Comparison of ENCODE assay signal across 2 cellular contexts in the genomic region with DNA sequence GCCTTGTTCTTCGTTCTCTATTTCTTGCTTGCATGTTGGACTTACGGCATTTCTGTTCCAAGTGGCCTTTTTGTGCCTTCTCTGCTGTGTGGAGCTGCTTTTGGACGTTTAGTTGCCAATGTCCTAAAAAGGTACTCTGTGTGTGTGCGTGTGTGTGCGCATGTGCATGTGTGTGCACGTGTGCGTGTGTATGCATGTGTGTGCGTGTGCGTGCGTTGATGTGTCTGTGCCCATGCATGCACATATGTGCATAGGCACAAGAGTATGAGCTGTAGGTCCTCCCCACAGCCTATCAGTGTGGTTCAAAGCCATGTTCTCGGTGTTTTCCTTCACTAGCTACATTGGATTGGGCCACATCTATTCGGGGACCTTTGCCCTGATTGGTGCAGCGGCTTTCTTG.
TF ChIP-seq lines count a peak whose summit lies in the region.

No MANE protein-coding gene starts in this region.

TF ChIP-seq in HepG2, 621 proteins besides CTCF, POLR2A, EP300 and RAD21:
- TF ChIP-seq NFE2 (CRISPR knock-in tag; IDR thresholded peaks at IDR 0.05) = no peak
- TF ChIP-seq TARDBP (CRISPR knock-in tag; IDR thresholded peaks at IDR 0.05) = peak; percentile 47; the same call in 1 of the 2 replicates

TF ChIP-seq in H1, 55 proteins besides CTCF, POLR2A, EP300 and RAD21:
- no peak for TF ChIP-seq TAF7 (optimal IDR thresholded peaks at IDR 0.05; ENCODE audit: borderline replicate concordance, low read depth, low read length)
- no peak for TF ChIP-seq NANOG (IDR thresholded peaks at IDR 0.05; ENCODE audit: insufficient read depth, low read depth, low read length, poor library complexity, severe bottlenecking)
- no peak for TF ChIP-seq TBP (IDR thresholded peaks at IDR 0.05; ENCODE audit: low read depth, low read length)
- TF ChIP-seq, protein P1, sequence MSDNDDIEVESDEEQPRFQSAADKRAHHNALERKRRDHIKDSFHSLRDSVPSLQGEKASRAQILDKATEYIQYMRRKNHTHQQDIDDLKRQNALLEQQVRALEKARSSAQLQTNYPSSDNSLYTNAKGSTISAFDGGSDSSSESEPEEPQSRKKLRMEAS (IDR thresholded peaks at IDR 0.05) = no peak
- TF ChIP-seq HDAC2 (IDR thresholded peaks at IDR 0.05; ENCODE audit: borderline replicate concordance in 1 of 2, low read depth in 2 of 2, low read length in 2 of 2) = no peak
- TF ChIP-seq PHF8 (conservative IDR thresholded peaks at IDR 0.05; ENCODE audit: low read depth, low read length) = no peak
- TF ChIP-seq CBX5 (IDR thresholded peaks at IDR 0.05; ENCODE audit: low read depth, low read length) = no peak
- no peak for TF ChIP-seq EGR1 (IDR thresholded peaks at IDR 0.05; ENCODE audit: borderline replicate concordance, low read depth, low read length)
- TF ChIP-seq CHD2 (IDR thresholded peaks at IDR 0.05; ENCODE audit: low read length) = no peak
- TF ChIP-seq SUZ12 (IDR thresholded peaks at IDR 0.05; ENCODE audit: low read length) = no peak
- TF ChIP-seq, protein P2, sequence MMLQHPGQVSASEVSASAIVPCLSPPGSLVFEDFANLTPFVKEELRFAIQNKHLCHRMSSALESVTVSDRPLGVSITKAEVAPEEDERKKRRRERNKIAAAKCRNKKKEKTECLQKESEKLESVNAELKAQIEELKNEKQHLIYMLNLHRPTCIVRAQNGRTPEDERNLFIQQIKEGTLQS (IDR thresholded peaks at IDR 0.05; ENCODE audit: insufficient read depth, low read depth, low read length) = no peak
- TF ChIP-seq BACH1 (IDR thresholded peaks at IDR 0.05; ENCODE audit: low read length) = no peak
- no peak for TF ChIP-seq EZH2 (IDR thresholded peaks at IDR 0.05; ENCODE audit: low read depth, low read length, severe bottlenecking)
